Comparison of ENCODE assay signal across 8 cellular contexts in the genomic region with DNA sequence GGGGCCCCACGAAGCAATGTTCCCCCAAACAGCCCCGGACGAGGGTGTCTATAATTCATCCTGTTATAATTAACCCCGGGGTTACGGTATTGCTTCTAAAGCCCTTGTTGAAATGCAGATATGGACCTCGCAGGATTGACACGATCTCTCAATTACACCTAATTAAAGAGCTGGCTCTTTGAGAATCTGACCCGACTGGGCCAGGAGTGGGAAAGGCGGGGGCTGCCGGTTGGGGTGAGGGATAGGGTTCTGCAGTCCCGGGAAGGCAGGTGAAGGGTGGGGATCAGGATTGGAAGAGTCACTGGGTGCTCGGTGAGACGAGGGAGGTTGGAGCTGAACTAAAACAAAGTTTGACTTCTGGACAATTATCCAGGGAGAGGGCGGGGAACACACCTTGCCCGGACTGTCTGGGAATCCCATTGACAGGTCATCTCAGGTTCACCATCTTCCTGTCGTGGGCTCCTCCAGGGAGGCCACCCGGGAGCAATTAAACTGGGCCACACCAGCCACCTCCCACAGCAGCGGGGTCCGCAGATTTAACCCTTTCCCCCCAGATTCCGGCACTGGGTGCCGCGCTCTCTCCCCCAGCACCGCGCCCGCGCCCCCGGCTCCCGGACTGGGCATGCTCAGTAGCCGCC. TPM values are rescaled to one million over a fixed set of nuclear protein-coding genes. Genes with fewer than 3 reads are reported as not detected.
A peak's percentile ranks its signal among the peaks of the same experiment; 100 is the strongest.
DNase-seq lines count a peak whose midpoint lies in the region; ATAC-seq and TF ChIP-seq lines count a peak whose summit lies in the region.

No MANE protein-coding gene starts in this region.

- intact Hi-C loops in left lung (cut with DNase I), result no loop called here

- DNase-seq in CD4-positive, CD25-positive, alpha-beta regulatory T cell, result peak in 1 of 3 donors; percentile 24
- DNase-seq in astrocyte of the spinal cord (ENCODE audit: low read depth, low spot score) (no peak), left lung (peak in 1 of 2 donors; percentile 66), upper lobe of left lung (no peak), HCEC 1CT (no peak), NCI-H1436 (lab: John Stamatoyannopoulos, UW) (no peak)
- DNase-seq in stimulated activated CD4-positive, alpha-beta T cell treated with anti-CD3 and anti-CD28 coated beads, Interleukin-12 subunit alpha, Interleukin-12 subunit beta, amount 100 ng/mL, for 4 hours, result no peak

- no peak for TF ChIP-seq EP300 in upper lobe of left lung (IDR thresholded peaks at IDR 0.05)

- peak overlapping the region; percentile 47 for H3K4me3 ChIP-seq in CD4-positive, CD25-positive, alpha-beta regulatory T cell (ENCODE audit: low read depth, low read length)
- H3K4me3 ChIP-seq in astrocyte of the spinal cord (ENCODE audit: low read depth, low read length) (peak overlapping the region; percentile 58), left lung (peak overlapping the region; percentile 50 to 55), upper lobe of left lung (peak overlapping the region in 3 of 4 donors; percentile 53 to 64 (median 60))

- H3K36me3 Mint-ChIP-seq in CD4-positive, CD25-positive, alpha-beta regulatory T cell, result no peaks in the 10 kb centered on the region

- peaks cover 5 to 6% of the 10 kb centered on the region in 2 experiments for H3K9me3 ChIP-seq in CD4-positive, CD25-positive, alpha-beta regulatory T cell (ENCODE audit: control insufficient read depth in 2 of 2, low read length in 2 of 2)
- H3K9me3 ChIP-seq in left lung (no peaks in the 10 kb centered on the region), upper lobe of left lung (no peaks in the 10 kb centered on the region)

- in situ Hi-C loops in astrocyte of the spinal cord (cut with HindIII; ENCODE audit: low sequenced_read_pairs), result no loop called here

- peaks cover 71% of the 10 kb centered on the region for H3K27me3 ChIP-seq in CD4-positive, CD25-positive, alpha-beta regulatory T cell (ENCODE audit: control insufficient read depth, insufficient read depth, low read length)
- H3K27me3 ChIP-seq in left lung (peaks cover 27 to 94% of the 10 kb centered on the region in 2 donors), upper lobe of left lung (peaks cover 0 to 25% (median 16%) of the 10 kb centered on the region in 4 donors)

- TF ChIP-seq CTCF in astrocyte of the spinal cord (IDR thresholded peaks at IDR 0.05; ENCODE audit: low read depth, low read length), result no peak
- TF ChIP-seq CTCF in left lung (IDR thresholded peaks at IDR 0.05), result no peak
- TF ChIP-seq CTCF in upper lobe of left lung (IDR thresholded peaks at IDR 0.05), result no peak

- TF ChIP-seq POLR2A in upper lobe of left lung (IDR thresholded peaks at IDR 0.05), result no peak

- no peak overlapping the region for H3K27ac ChIP-seq in CD4-positive, CD25-positive, alpha-beta regulatory T cell (ENCODE audit: insufficient read depth, low read length, poor library complexity, severe bottlenecking)
- H3K27ac ChIP-seq in left lung (no peak overlapping the region), upper lobe of left lung (no peak overlapping the region)

- peaks cover 0 to 6% (median 0%) of the 10 kb centered on the region in 7 donors for H3K9me3 Mint-ChIP-seq in CD4-positive, CD25-positive, alpha-beta regulatory T cell

- peak overlapping the region in 1 of 3 donors; percentile 49 for H3K27ac Mint-ChIP-seq in CD4-positive, CD25-positive, alpha-beta regulatory T cell

- no peaks in the 10 kb centered on the region for H3K36me3 ChIP-seq in CD4-positive, CD25-positive, alpha-beta regulatory T cell (ENCODE audit: control insufficient read depth, insufficient read depth, low read length)
- no peaks in the 10 kb centered on the region for H3K36me3 ChIP-seq in left lung
- no peaks in the 10 kb centered on the region for H3K36me3 ChIP-seq in upper lobe of left lung

- H3K4me3 Mint-ChIP-seq in CD4-positive, CD25-positive, alpha-beta regulatory T cell, result peak overlapping the region; percentile 67 to 91 (median 87)

- peaks cover 9 to 32% (median 23%) of the 10 kb centered on the region in 4 donors for H3K4me1 Mint-ChIP-seq in CD4-positive, CD25-positive, alpha-beta regulatory T cell

- peaks cover 84% of the 10 kb centered on the region for H3K27me3 Mint-ChIP-seq in CD4-positive, CD25-positive, alpha-beta regulatory T cell

- ATAC-seq in CD4-positive, CD25-positive, alpha-beta regulatory T cell (ENCODE audit: low read depth in 2 of 2), result no peak
- peak; percentile 49 for ATAC-seq in HG03135 (IDR thresholded peaks at IDR 0.05; ENCODE audit: unreplicated experiment)
- ATAC-seq in left lung, result peak; percentile 19
- peak in 1 of 2 donors; percentile 31 for ATAC-seq in upper lobe of left lung (ENCODE audit: low FRiP score in 2 of 2)

- H3K4me1 ChIP-seq in CD4-positive, CD25-positive, alpha-beta regulatory T cell (ENCODE audit: control insufficient read depth, insufficient read depth, low read length, poor library complexity, severe bottlenecking), result peaks cover 26% of the 10 kb centered on the region
- H3K4me1 ChIP-seq in left lung (peaks cover 10 to 19% of the 10 kb centered on the region in 2 donors), upper lobe of left lung (peaks cover 15 to 26% (median 21%) of the 10 kb centered on the region in 4 donors)

- 1 to 2% methylated on average over 13 to 18 of the region's 29 CpGs for WGBS in upper lobe of left lung, 2 donors

RNA-seq across cellular contexts. Expression of gene ELMOD1, which starts 0.4 kb away (rescaled TPM):
- total RNA-seq in CD4-positive, CD25-positive, alpha-beta regulatory T cell, result not detected
- not detected for polyA plus RNA-seq in CD4-positive, CD25-positive, alpha-beta regulatory T cell
- total RNA-seq in left lung, result 1 to 10 TPM in 1 of 2 donors, under 1 TPM in 1; 0.96 to 1.0 TPM
- total RNA-seq in upper lobe of left lung, result 1 to 10 TPM in 2 of 6 donors, under 1 TPM in 2, not detected in 2; 0.15 to 2.3 (median 0.81) TPM

RNA-seq across cellular contexts. Expression of gene ALKBH8, which starts 25.0 kb away (rescaled TPM):
- total RNA-seq in CD4-positive, CD25-positive, alpha-beta regulatory T cell, result 11.8 TPM
- polyA plus RNA-seq in CD4-positive, CD25-positive, alpha-beta regulatory T cell, result 10 to 100 TPM in 2 of 4 donors, 1 to 10 TPM in 2; 5.8 to 10.5 (median 9.7) TPM
- total RNA-seq in left lung (1 to 10 TPM; 6.5 to 7.6 TPM), upper lobe of left lung (10 to 100 TPM in 1 of 6 donors, 1 to 10 TPM in 5; 2.1 to 10.9 (median 6.5) TPM)

Comparison
In these comparisons a context has a peak if more than half of its experiments do, and no peak if none do; other contexts are left out.
1. ATAC-seq: peak in HG03135 (single experiment) and left lung (single experiment); none in CD4-positive, CD25-positive, alpha-beta regulatory T cell (0 of 2).
2. Peak in every context shown above with its lines, with median percentiles within 50 percentile points of each other: H3K4me3 ChIP-seq.